Comparison of ENCODE assay signal across 13 cellular contexts in the genomic region with DNA sequence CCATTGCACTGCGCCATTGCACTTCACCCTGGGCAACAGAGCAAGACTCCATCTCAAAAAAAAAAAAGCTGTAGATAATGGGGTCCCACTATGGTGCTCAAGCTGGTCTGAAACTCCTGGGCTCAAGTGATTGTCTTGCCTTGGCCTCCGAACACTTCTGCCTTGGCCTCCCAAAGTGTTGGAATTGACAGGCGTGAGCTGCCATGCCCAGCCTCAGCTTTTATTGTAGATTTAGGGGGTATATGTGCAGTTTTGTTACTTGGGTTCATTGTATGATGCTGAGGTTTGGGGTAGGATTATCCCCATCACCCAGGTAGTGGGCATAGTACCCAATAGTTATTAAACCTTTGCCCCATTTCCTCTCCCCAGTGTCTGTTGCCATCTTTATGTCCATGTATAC. TPM values are rescaled to one million over a fixed set of nuclear protein-coding genes. Genes with fewer than 3 reads are reported as not detected.
DNase-seq lines count a peak whose midpoint lies in the region; ATAC-seq and TF ChIP-seq lines count a peak whose summit lies in the region.
"Had no signal": no experiment of that assay in that cellular context is flagged by ENCODE, and none has a peak within 500 bp of the region (broad histone marks: within the 10 kb centered on the region; RNA-seq: fewer than 3 reads in every experiment).

No MANE protein-coding gene starts in this region.

- H3K9me3 ChIP-seq in SK-N-SH (no peaks in the 10 kb centered on the region), neural progenitor cell (ENCODE audit: low read depth) (no peaks in the 10 kb centered on the region)
- H3K9me3 ChIP-seq: prostate gland, thoracic aorta had no signal

- no peak for ATAC-seq in SK-N-SH treated with all-trans-retinoic acid at 6 μM for 48 hours
- no peak for ATAC-seq in activated naive CD8-positive, alpha-beta T cell treated with anti-CD3 and anti-CD28 coated beads, Interleukin-2, amount 50 U/mL, for 24 hours
- ATAC-seq in HG03342 (IDR thresholded peaks at IDR 0.05; ENCODE audit: unreplicated experiment) = no peak
- ATAC-seq: left ventricle myocardium superior had no signal

- DNase-seq in SK-N-SH = no peak
- DNase-seq in HFFc6 = no peak
- no peak for DNase-seq in activated naive CD8-positive, alpha-beta T cell treated with anti-CD3 and anti-CD28 coated beads, Interleukin-2, amount 50 U/mL, for 24 hours
- no peak for DNase-seq in neural progenitor cell (ENCODE audit: low spot score)
- DNase-seq in NCI-H2107 (lab: John Stamatoyannopoulos, UW) = no peak
- DNase-seq in LoVo (ENCODE audit: low spot score) = no peak
- DNase-seq: DMS79 treated with DMSO at 0.1 percent for 48 hours, left ventricle myocardium superior, NCI-H524 had no signal

- H3K27me3 Mint-ChIP-seq in HFFc6 (ENCODE audit: insufficient read depth) (peaks cover 25% of the 10 kb centered on the region), neural progenitor cell (ENCODE audit: insufficient read depth, low read depth) (peaks cover 18% of the 10 kb centered on the region)
- H3K27me3 Mint-ChIP-seq in activated naive CD8-positive, alpha-beta T cell treated with anti-CD3 and anti-CD28 coated beads, Interleukin-2, amount 50 U/mL, for 24 hours = no peaks in the 10 kb centered on the region

- POLR2A ChIA-PET in SK-N-SH (lab: Yijun Ruan, JAX) = no interaction called here

- TF ChIP-seq CTCF in SK-N-SH (IDR thresholded peaks at IDR 0.05) (no peak), HFFc6 (IDR thresholded peaks at IDR 0.05) (no peak), neural progenitor cell (IDR thresholded peaks at IDR 0.05) (no peak)

- H3K27me3 ChIP-seq in SK-N-SH (ENCODE audit: insufficient read depth) (no peaks in the 10 kb centered on the region), neural progenitor cell (no peaks in the 10 kb centered on the region)

- TF ChIP-seq RAD21 in SK-N-SH (IDR thresholded peaks at IDR 0.05; ENCODE audit: low read length) = no peak

- no peak overlapping the region for H3K4me3 ChIP-seq in SK-N-SH (ENCODE audit: low read depth in 2 of 2, low read length in 1 of 2)
- no peak overlapping the region for H3K4me3 ChIP-seq in neural progenitor cell
- H3K4me3 ChIP-seq: prostate gland, thoracic aorta had no signal

- H3K9me3 Mint-ChIP-seq in HFFc6 (peaks cover 10% of the 10 kb centered on the region; the same call in 1 of the 2 replicates), neural progenitor cell (no peaks in the 10 kb centered on the region)
- H3K9me3 Mint-ChIP-seq in activated naive CD8-positive, alpha-beta T cell treated with anti-CD3 and anti-CD28 coated beads, Interleukin-2, amount 50 U/mL, for 24 hours = no peaks in the 10 kb centered on the region

- H3K27ac Mint-ChIP-seq in HFFc6 (peak overlapping the region; percentile 35), neural progenitor cell (no peak overlapping the region)
- H3K27ac Mint-ChIP-seq in activated naive CD8-positive, alpha-beta T cell treated with anti-CD3 and anti-CD28 coated beads, Interleukin-2, amount 50 U/mL, for 24 hours = peak overlapping the region; percentile 80

- H3K4me1 ChIP-seq in SK-N-SH (ENCODE audit: control insufficient read depth in 1 of 2, insufficient read depth in 2 of 2, low read depth in 1 of 2, low read length in 1 of 2) (peaks cover 14 to 17% of the 10 kb centered on the region in 2 experiments; a peak in 1 of 4 replicates), neural progenitor cell (peaks cover 26% of the 10 kb centered on the region)

- H3K4me1 Mint-ChIP-seq in HFFc6 (ENCODE audit: low read depth) (peaks cover 38% of the 10 kb centered on the region), neural progenitor cell (peaks cover 38% of the 10 kb centered on the region)
- peaks cover 43% of the 10 kb centered on the region for H3K4me1 Mint-ChIP-seq in activated naive CD8-positive, alpha-beta T cell treated with anti-CD3 and anti-CD28 coated beads, Interleukin-2, amount 50 U/mL, for 24 hours

- H3K36me3 ChIP-seq in SK-N-SH (replicated peaks in 1 of 2; ENCODE audit: control insufficient read depth in 1 of 2, insufficient read depth in 2 of 2, low read length in 1 of 2) (peaks cover 23 to 52% of the 10 kb centered on the region in 2 experiments), neural progenitor cell (peaks cover 27% of the 10 kb centered on the region)

- H3K27ac ChIP-seq in SK-N-SH (ENCODE audit: low read depth in 2 of 2, low read length in 1 of 2) (no peak overlapping the region), neural progenitor cell (no peak overlapping the region)
- H3K27ac ChIP-seq: prostate gland, thoracic aorta had no signal

- no peaks in the 10 kb centered on the region for H3K9me2 ChIP-seq in SK-N-SH

- H3K4me2 ChIP-seq in SK-N-SH (peak overlapping the region; percentile 99), neural progenitor cell (no peak overlapping the region)

- no peak overlapping the region for H2AFZ ChIP-seq in SK-N-SH (ENCODE audit: low read depth)
- H2AFZ ChIP-seq in neural progenitor cell (replicated peaks) = no peak overlapping the region

- CTCF ChIA-PET in SK-N-SH (lab: Yijun Ruan, JAX) = interaction anchor here (0.9 to 1.5 kb wide), 4 partner anchors 9 to 69 kb away, joined by 3 to 6 read pairs (median 4); no protein-coding TSS in a partner anchor

- H3K79me2 ChIP-seq in SK-N-SH (ENCODE audit: insufficient read depth) (peaks cover 43% of the 10 kb centered on the region), neural progenitor cell (ENCODE audit: low read depth) (peaks cover 47% of the 10 kb centered on the region)

- peaks cover 47% of the 10 kb centered on the region for H3K36me3 Mint-ChIP-seq in HFFc6 (ENCODE audit: low read depth)
- peaks cover 63% of the 10 kb centered on the region for H3K36me3 Mint-ChIP-seq in activated naive CD8-positive, alpha-beta T cell treated with anti-CD3 and anti-CD28 coated beads, Interleukin-2, amount 50 U/mL, for 24 hours (ENCODE audit: low read depth)
- H3K36me3 Mint-ChIP-seq in neural progenitor cell = peaks cover 38% of the 10 kb centered on the region

- peak overlapping the region; percentile 97 for H3K4me3 Mint-ChIP-seq in HFFc6
- H3K4me3 Mint-ChIP-seq in activated naive CD8-positive, alpha-beta T cell treated with anti-CD3 and anti-CD28 coated beads, Interleukin-2, amount 50 U/mL, for 24 hours = peak overlapping the region; percentile 95
- H3K4me3 Mint-ChIP-seq in neural progenitor cell = peak overlapping the region; percentile 42

- WGBS in SK-N-SH (ENCODE audit: low lambda C conversion rate) = 82% methylated on average over 2 of the region's 3 CpGs

- peaks cover 77% of the 10 kb centered on the region for H3F3A ChIP-seq in SK-N-SH (replicated peaks; ENCODE audit: insufficient read depth)
- peaks cover 89% of the 10 kb centered on the region for H3F3A ChIP-seq in neural progenitor cell (ENCODE audit: low read depth)

- H3K9ac ChIP-seq in SK-N-SH = no peak overlapping the region
- H3K9ac ChIP-seq in neural progenitor cell = no peak overlapping the region

- no peak for TF ChIP-seq EP300 in SK-N-SH (IDR thresholded peaks at IDR 0.05; ENCODE audit: borderline replicate concordance in 1 of 2, low read depth in 1 of 2, low read length in 1 of 2)

- peaks cover 52% of the 10 kb centered on the region for H4K20me1 ChIP-seq in SK-N-SH (ENCODE audit: insufficient read depth)
- H4K20me1 ChIP-seq in neural progenitor cell (ENCODE audit: low read depth) = peaks cover 46% of the 10 kb centered on the region

TF ChIP-seq in SK-N-SH, 30 proteins besides CTCF, POLR2A, EP300 and RAD21:
- TF ChIP-seq FOXJ3 (CRISPR knock-in tag; IDR thresholded peaks at IDR 0.05) = no peak

TF ChIP-seq in SK-N-SH treated with all-trans-retinoic acid at 6 μM for 48 hours, 23 proteins besides CTCF, POLR2A, EP300 and RAD21 (continues in another document):
- TF ChIP-seq TOX (CRISPR knock-in tag; IDR thresholded peaks at IDR 0.05; ENCODE audit: borderline replicate concordance) = no peak

RNA-seq across cellular contexts. Expression of gene HSPA1B, which starts 11.4 kb away (rescaled TPM):
- 52.4 and 96.3 TPM in 2 replicates for polyA plus RNA-seq in SK-N-SH (2012; rRNA removed)
- polyA plus RNA-seq in SK-N-SH (2012; cell fraction: cytosol; rRNA removed) = 52.5 and 64.0 TPM in 2 replicates
- polyA plus RNA-seq in SK-N-SH (2012; cell fraction: nucleus; rRNA removed) = 58.0 and 64.5 TPM in 2 replicates
- total RNA-seq in HFFc6 (2021; fragmentation: NEBNext Ultra II Directional; extraction: Animal tissue kit (Norgen Biotek cat#: 25700)) = 100 to 1,000 TPM in 2 of 6 experiments, 10 to 100 TPM in 4; 95.5 to 116 (median 98.9) TPM
- 35.3 and 65.1 TPM in 2 replicates for total RNA-seq in neural progenitor cell (ENCODE audit: low replicate concordance)

RNA-seq across cellular contexts. Expression of gene HSPA1A, which starts 23.6 kb away (rescaled TPM):
- polyA plus RNA-seq in SK-N-SH (2012; rRNA removed) = 71.1 and 119 TPM in 2 replicates
- polyA plus RNA-seq in SK-N-SH (2012; cell fraction: cytosol; rRNA removed) = 53.6 and 67.5 TPM in 2 replicates
- polyA plus RNA-seq in SK-N-SH (2012; cell fraction: nucleus; rRNA removed) = 83.3 and 95.8 TPM in 2 replicates
- 100 to 1,000 TPM in 1 of 6 experiments, 10 to 100 TPM in 5; 78.5 to 102 (median 84.7) TPM for total RNA-seq in HFFc6 (2021; fragmentation: NEBNext Ultra II Directional; extraction: Animal tissue kit (Norgen Biotek cat#: 25700))
- 36.0 and 84.3 TPM in 2 replicates for total RNA-seq in neural progenitor cell (ENCODE audit: low replicate concordance)

RNA-seq across cellular contexts. Expression of gene NEU1, which starts 23.7 kb away (rescaled TPM):
- 42.2 and 43.0 TPM in 2 replicates for polyA plus RNA-seq in SK-N-SH (2012; rRNA removed)
- 26.4 and 32.7 TPM in 2 replicates for polyA plus RNA-seq in SK-N-SH (2012; cell fraction: cytosol; rRNA removed)
- polyA plus RNA-seq in SK-N-SH (2012; cell fraction: nucleus; rRNA removed) = 31.9 and 35.3 TPM in 2 replicates
- 10 to 100 TPM; 35.8 to 48.6 (median 40.9) TPM for total RNA-seq in HFFc6 (2021; fragmentation: NEBNext Ultra II Directional; extraction: Animal tissue kit (Norgen Biotek cat#: 25700))
- 17.4 and 30.3 TPM in 2 replicates for total RNA-seq in neural progenitor cell (ENCODE audit: low replicate concordance)

RNA-seq across cellular contexts. Expression of gene HSPA1L, which starts 23.9 kb away (rescaled TPM):
- 0.69 and 0.83 TPM in 2 replicates for polyA plus RNA-seq in SK-N-SH (2012; rRNA removed)
- polyA plus RNA-seq in SK-N-SH (2012; cell fraction: cytosol; rRNA removed) = 0.79 and 0.85 TPM in 2 replicates
- polyA plus RNA-seq in SK-N-SH (2012; cell fraction: nucleus; rRNA removed) = 0.39 and 0.54 TPM in 2 replicates
- 1 to 10 TPM; 1.2 to 1.9 (median 1.6) TPM for total RNA-seq in HFFc6 (2021; fragmentation: NEBNext Ultra II Directional; extraction: Animal tissue kit (Norgen Biotek cat#: 25700))
- 0.49 and 1.2 TPM in 2 replicates for total RNA-seq in neural progenitor cell (ENCODE audit: low replicate concordance)

RNA-seq across cellular contexts. Expression of gene LSM2, which starts 32.2 kb away (rescaled TPM):
- polyA plus RNA-seq in SK-N-SH (2012; rRNA removed) = 47.8 and 79.1 TPM in 2 replicates
- 55.5 and 67.6 TPM in 2 replicates for polyA plus RNA-seq in SK-N-SH (2012; cell fraction: cytosol; rRNA removed)
- polyA plus RNA-seq in SK-N-SH (2012; cell fraction: nucleus; rRNA removed) = 18.5 and 22.9 TPM in 2 replicates
- 10 to 100 TPM; 31.8 to 48.5 (median 43.4) TPM for total RNA-seq in HFFc6 (2021; fragmentation: NEBNext Ultra II Directional; extraction: Animal tissue kit (Norgen Biotek cat#: 25700))
- total RNA-seq in neural progenitor cell (ENCODE audit: low replicate concordance) = 105 and 125 TPM in 2 replicates

Comparison
In these comparisons a context has a peak if more than half of its experiments do, and no peak if none do; other contexts are left out.
1. H3K4me3 Mint-ChIP-seq: peak in every context shown above with its lines; median percentile 97 in HFFc6; 95 in activated naive CD8-positive, alpha-beta T cell treated with anti-CD3 and anti-CD28 coated beads, Interleukin-2, amount 50 U/mL, for 24 hours; 42 in neural progenitor cell.